In the genomic region with DNA sequence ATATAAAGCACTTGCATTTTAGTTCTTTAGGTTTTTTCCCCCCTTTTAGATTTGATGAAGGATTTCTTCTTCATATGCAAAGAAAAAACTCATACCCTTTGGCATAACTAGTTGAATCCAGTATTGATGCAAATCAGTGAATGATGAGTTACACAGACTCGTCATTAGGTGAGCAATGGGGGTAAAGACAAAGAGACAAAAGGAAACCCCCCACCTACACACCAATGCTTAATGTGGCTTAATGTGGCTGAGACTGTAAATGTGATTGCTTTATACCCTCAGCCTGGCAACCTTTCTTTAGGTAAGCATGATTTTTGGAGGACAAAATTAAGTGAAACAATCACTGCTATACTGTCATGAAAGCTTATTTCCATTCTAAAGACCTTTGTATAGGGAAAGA, we compare ENCODE assay signal across 20 cellular contexts. TPM values are rescaled to one million over a fixed set of nuclear protein-coding genes. Genes with fewer than 3 reads are reported as not detected.
DNase-seq lines count a peak whose midpoint lies in the region; ATAC-seq, FAIRE-seq and TF ChIP-seq lines count a peak whose summit lies in the region.
"Had no signal": no experiment of that assay in that cellular context is flagged by ENCODE, and none has a peak within 500 bp of the region (broad histone marks: within the 10 kb centered on the region; RNA-seq: fewer than 3 reads in every experiment).

No MANE protein-coding gene starts in this region.

- H3K27ac ChIP-seq in astrocyte (ENCODE audit: low read depth, low read length): no peak overlapping the region
- H3K27ac ChIP-seq: SJSA1, vagina had no signal

- no peaks in the 10 kb centered on the region for H3K27me3 ChIP-seq in astrocyte (ENCODE audit: insufficient read depth, low read length)
- H3K27me3 ChIP-seq: SJSA1, vagina had no signal

- peak; percentile 89 for FAIRE-seq in astrocyte (lab: Jason Lieb, UNC)

- H3K9ac ChIP-seq in astrocyte (ENCODE audit: low read length): no peak overlapping the region

- no peaks in the 10 kb centered on the region for H3K9me3 Mint-ChIP-seq in astrocyte (ENCODE audit: unreplicated experiment)

- H3K9me3 ChIP-seq in T-helper 17 cell (ENCODE audit: control insufficient read depth, low read length, poor library complexity, severe bottlenecking): no peaks in the 10 kb centered on the region
- no peaks in the 10 kb centered on the region for H3K9me3 ChIP-seq in astrocyte (ENCODE audit: insufficient read depth, low read depth, low read length)
- H3K9me3 ChIP-seq: mucosa of descending colon, SJSA1, vagina had no signal

- H2AFZ ChIP-seq in astrocyte (ENCODE audit: low read depth, low read length): no peak overlapping the region

- H3K4me3 ChIP-seq in astrocyte (ENCODE audit: insufficient read depth, low read depth, low read length): no peak overlapping the region
- H3K4me3 ChIP-seq: mucosa of descending colon, SJSA1, vagina had no signal

- H3K4me2 ChIP-seq in astrocyte (ENCODE audit: low read length): no peak overlapping the region

- H3K4me1 ChIP-seq in astrocyte (ENCODE audit: insufficient read depth, low read length): peaks cover 14% of the 10 kb centered on the region
- H3K4me1 ChIP-seq: SJSA1, vagina had no signal

- H4K20me1 ChIP-seq in astrocyte (ENCODE audit: insufficient read depth, low read length): no peaks in the 10 kb centered on the region

- H3K27me3 Mint-ChIP-seq in T-helper 17 cell: no peaks in the 10 kb centered on the region
- H3K27me3 Mint-ChIP-seq in astrocyte (ENCODE audit: low read depth, unreplicated experiment): no peaks in the 10 kb centered on the region

- H3K36me3 ChIP-seq in astrocyte (ENCODE audit: insufficient read depth, low read length): no peaks in the 10 kb centered on the region
- H3K36me3 ChIP-seq: SJSA1, vagina had no signal

- peak; percentile 62 for ATAC-seq in T-helper 17 cell
- ATAC-seq in stimulated activated naive CD8-positive, alpha-beta T cell treated with anti-CD3 and anti-CD28 coated beads, Interleukin-15, Interleukin-2, amounts not matched to agents 100 U/mL and 50 U/mL, for 24 hours: peak; percentile 87
- ATAC-seq in HG03378 (IDR thresholded peaks at IDR 0.05; ENCODE audit: unreplicated experiment): no peak
- ATAC-seq: mucosa of descending colon, PC-3 had no signal

- no peak for TF ChIP-seq CTCF in astrocyte (IDR thresholded peaks at IDR 0.05; ENCODE audit: insufficient read depth, low read depth, low read length)

- no peaks in the 10 kb centered on the region for H3K79me2 ChIP-seq in astrocyte (ENCODE audit: insufficient read depth, low read length)

- H3K27ac Mint-ChIP-seq in T-helper 17 cell: peak overlapping the region; percentile 99
- no peak overlapping the region for H3K27ac Mint-ChIP-seq in astrocyte (ENCODE audit: unreplicated experiment)

- H3K4me3 Mint-ChIP-seq in T-helper 17 cell (peak overlapping the region; percentile 68), astrocyte (ENCODE audit: unreplicated experiment) (no peak overlapping the region)

- H3K36me3 Mint-ChIP-seq in T-helper 17 cell (ENCODE audit: low read depth) (peaks cover 4% of the 10 kb centered on the region), astrocyte (ENCODE audit: low read depth, unreplicated experiment) (no peaks in the 10 kb centered on the region)

- peaks cover 24% of the 10 kb centered on the region for H3K4me1 Mint-ChIP-seq in T-helper 17 cell
- peaks cover 28% of the 10 kb centered on the region for H3K4me1 Mint-ChIP-seq in astrocyte (ENCODE audit: low read depth, unreplicated experiment)

- DNase-seq in activated gamma-delta T cell treated with anti-CD3 and anti-CD28 coated beads, Interleukin-2, amount 50 U/mL, for 16 hours (ENCODE audit: low read depth): peak; percentile 34
- DNase-seq in activated gamma-delta T cell treated with Interleukin-2 at 50 U/mL for 16 hours (no peak), T-helper 17 cell (no peak), astrocyte (ENCODE audit: low read depth) (no peak), A172 (ENCODE audit: low spot score) (no peak)
- peak; percentile 40 for DNase-seq in stimulated activated naive CD8-positive, alpha-beta T cell treated with anti-CD3 and anti-CD28 coated beads, Interleukin-15, Interleukin-2, amounts not matched to agents 100 U/mL and 50 U/mL, for 24 hours
- DNase-seq: amygdala; Calu3; cerebellar nuclear complex; effector CD4-positive, alpha-beta T cell; mucosa of descending colon; NCI-H1436 treated with DMSO at 0.1 percent for 48 hours; NCI-H2171 treated with DMSO at 0.1 percent for 48 hours; NCI-H748 treated with DMSO at 0.1 percent for 48 hours; nucleus accumbens; PC-3 had no signal

RNA-seq across cellular contexts. Expression of gene CD40LG, which starts 39.5 kb away (rescaled TPM):
- total RNA-seq in T-helper 17 cell (10 to 100 TPM; 34.8 to 60.7 TPM), astrocyte (not detected in 2 replicates)
- not detected in 2 replicates for total RNA-seq in A172 (2014; rRNA removed; shearing (Covaris generic))
- total RNA-seq: Calu3, H4, PC-3, SJSA1, vagina had no signal

Comparison
In these comparisons a context has a peak if more than half of its experiments do, and no peak if none do; other contexts are left out.
1. DNase-seq: peak in activated gamma-delta T cell treated with anti-CD3 and anti-CD28 coated beads, Interleukin-2, amount 50 U/mL, for 16 hours (single experiment) and stimulated activated naive CD8-positive, alpha-beta T cell treated with anti-CD3 and anti-CD28 coated beads, Interleukin-15, Interleukin-2, amounts not matched to agents 100 U/mL and 50 U/mL, for 24 hours (single experiment); none in activated gamma-delta T cell treated with Interleukin-2 at 50 U/mL for 16 hours (single experiment), T-helper 17 cell (0 of 3), astrocyte (single experiment) and A172 (single experiment).
2. RNA of gene CD40LG, which starts 39.5 kb away (total RNA-seq): 34.8 to 60.7 TPM in T-helper 17 cell; not detected in astrocyte and not detected in A172; every median in the first group is over 10 times any median in the second.